ENCODE assay signal across 1 cellular context in genomic region chr2:240672701-240673190, GRCh38.
TF ChIP-seq lines count a peak whose summit lies in the region.

No MANE protein-coding gene starts in this region.

TF ChIP-seq in GM23338, 12 proteins besides CTCF, POLR2A, EP300 and RAD21 (continued from another document):
- TF ChIP-seq ETS1 (IDR thresholded peaks at IDR 0.05), result no peak
- TF ChIP-seq JUNB (IDR thresholded peaks at IDR 0.05; ENCODE audit: unreplicated experiment), result no peak
- TF ChIP-seq, protein P1, sequence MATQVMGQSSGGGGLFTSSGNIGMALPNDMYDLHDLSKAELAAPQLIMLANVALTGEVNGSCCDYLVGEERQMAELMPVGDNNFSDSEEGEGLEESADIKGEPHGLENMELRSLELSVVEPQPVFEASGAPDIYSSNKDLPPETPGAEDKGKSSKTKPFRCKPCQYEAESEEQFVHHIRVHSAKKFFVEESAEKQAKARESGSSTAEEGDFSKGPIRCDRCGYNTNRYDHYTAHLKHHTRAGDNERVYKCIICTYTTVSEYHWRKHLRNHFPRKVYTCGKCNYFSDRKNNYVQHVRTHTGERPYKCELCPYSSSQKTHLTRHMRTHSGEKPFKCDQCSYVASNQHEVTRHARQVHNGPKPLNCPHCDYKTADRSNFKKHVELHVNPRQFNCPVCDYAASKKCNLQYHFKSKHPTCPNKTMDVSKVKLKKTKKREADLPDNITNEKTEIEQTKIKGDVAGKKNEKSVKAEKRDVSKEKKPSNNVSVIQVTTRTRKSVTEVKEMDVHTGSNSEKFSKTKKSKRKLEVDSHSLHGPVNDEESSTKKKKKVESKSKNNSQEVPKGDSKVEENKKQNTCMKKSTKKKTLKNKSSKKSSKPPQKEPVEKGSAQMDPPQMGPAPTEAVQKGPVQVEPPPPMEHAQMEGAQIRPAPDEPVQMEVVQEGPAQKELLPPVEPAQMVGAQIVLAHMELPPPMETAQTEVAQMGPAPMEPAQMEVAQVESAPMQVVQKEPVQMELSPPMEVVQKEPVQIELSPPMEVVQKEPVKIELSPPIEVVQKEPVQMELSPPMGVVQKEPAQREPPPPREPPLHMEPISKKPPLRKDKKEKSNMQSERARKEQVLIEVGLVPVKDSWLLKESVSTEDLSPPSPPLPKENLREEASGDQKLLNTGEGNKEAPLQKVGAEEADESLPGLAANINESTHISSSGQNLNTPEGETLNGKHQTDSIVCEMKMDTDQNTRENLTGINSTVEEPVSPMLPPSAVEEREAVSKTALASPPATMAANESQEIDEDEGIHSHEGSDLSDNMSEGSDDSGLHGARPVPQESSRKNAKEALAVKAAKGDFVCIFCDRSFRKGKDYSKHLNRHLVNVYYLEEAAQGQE (IDR thresholded peaks at IDR 0.05; ENCODE audit: unreplicated experiment), result no peak
- TF ChIP-seq, protein P2, sequence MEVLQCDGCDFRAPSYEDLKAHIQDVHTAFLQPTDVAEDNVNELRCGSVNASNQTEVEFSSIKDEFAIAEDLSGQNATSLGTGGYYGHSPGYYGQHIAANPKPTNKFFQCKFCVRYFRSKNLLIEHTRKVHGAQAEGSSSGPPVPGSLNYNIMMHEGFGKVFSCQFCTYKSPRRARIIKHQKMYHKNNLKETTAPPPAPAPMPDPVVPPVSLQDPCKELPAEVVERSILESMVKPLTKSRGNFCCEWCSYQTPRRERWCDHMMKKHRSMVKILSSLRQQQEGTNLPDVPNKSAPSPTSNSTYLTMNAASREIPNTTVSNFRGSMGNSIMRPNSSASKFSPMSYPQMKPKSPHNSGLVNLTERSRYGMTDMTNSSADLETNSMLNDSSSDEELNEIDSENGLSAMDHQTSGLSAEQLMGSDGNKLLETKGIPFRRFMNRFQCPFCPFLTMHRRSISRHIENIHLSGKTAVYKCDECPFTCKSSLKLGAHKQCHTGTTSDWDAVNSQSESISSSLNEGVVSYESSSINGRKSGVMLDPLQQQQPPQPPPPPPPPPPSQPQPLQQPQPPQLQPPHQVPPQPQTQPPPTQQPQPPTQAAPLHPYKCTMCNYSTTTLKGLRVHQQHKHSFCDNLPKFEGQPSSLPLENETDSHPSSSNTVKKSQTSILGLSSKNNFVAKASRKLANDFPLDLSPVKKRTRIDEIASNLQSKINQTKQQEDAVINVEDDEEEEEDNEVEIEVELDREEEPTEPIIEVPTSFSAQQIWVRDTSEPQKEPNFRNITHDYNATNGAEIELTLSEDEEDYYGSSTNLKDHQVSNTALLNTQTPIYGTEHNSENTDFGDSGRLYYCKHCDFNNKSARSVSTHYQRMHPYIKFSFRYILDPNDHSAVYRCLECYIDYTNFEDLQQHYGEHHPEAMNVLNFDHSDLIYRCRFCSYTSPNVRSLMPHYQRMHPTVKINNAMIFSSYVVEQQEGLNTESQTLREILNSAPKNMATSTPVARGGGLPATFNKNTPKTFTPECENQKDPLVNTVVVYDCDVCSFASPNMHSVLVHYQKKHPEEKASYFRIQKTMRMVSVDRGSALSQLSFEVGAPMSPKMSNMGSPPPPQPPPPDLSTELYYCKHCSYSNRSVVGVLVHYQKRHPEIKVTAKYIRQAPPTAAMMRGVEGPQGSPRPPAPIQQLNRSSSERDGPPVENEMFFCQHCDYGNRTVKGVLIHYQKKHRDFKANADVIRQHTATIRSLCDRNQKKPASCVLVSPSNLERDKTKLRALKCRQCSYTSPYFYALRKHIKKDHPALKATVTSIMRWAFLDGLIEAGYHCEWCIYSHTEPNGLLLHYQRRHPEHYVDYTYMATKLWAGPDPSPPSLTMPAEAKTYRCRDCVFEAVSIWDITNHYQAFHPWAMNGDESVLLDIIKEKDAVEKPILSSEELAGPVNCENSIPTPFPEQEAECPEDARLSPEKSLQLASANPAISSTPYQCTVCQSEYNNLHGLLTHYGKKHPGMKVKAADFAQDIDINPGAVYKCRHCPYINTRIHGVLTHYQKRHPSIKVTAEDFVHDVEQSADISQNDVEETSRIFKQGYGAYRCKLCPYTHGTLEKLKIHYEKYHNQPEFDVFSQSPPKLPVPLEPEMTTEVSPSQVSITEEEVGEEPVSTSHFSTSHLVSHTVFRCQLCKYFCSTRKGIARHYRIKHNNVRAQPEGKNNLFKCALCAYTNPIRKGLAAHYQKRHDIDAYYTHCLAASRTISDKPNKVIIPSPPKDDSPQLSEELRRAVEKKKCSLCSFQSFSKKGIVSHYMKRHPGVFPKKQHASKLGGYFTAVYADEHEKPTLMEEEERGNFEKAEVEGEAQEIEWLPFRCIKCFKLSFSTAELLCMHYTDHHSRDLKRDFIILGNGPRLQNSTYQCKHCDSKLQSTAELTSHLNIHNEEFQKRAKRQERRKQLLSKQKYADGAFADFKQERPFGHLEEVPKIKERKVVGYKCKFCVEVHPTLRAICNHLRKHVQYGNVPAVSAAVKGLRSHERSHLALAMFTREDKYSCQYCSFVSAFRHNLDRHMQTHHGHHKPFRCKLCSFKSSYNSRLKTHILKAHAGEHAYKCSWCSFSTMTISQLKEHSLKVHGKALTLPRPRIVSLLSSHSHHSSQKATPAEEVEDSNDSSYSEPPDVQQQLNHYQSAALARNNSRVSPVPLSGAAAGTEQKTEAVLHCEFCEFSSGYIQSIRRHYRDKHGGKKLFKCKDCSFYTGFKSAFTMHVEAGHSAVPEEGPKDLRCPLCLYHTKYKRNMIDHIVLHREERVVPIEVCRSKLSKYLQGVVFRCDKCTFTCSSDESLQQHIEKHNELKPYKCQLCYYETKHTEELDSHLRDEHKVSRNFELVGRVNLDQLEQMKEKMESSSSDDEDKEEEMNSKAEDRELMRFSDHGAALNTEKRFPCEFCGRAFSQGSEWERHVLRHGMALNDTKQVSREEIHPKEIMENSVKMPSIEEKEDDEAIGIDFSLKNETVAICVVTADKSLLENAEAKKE (CRISPR knock-in tag; IDR thresholded peaks at IDR 0.05), result no peak
- no peak for TF ChIP-seq POLR2AphosphoS5 (IDR thresholded peaks at IDR 0.05; ENCODE audit: low read depth)
- no peak for TF ChIP-seq ZNF331 (CRISPR knock-in tag; IDR thresholded peaks at IDR 0.05; ENCODE audit: low read depth)
- TF ChIP-seq EZH2phosphoT487 (IDR thresholded peaks at IDR 0.05; ENCODE audit: unreplicated experiment), result no peak
- TF ChIP-seq NANOG (IDR thresholded peaks at IDR 0.05; ENCODE audit: borderline replicate concordance), result no peak
- no peak for TF ChIP-seq EZH2 (IDR thresholded peaks at IDR 0.05; ENCODE audit: low read depth, unreplicated experiment)
